ENCODE assay signal across 1 cellular context in genomic region chr3:8635625-8636024, GRCh38.
TF ChIP-seq lines count a peak whose summit lies in the region.

No MANE protein-coding gene starts in this region.

TF ChIP-seq in H1, 55 proteins besides CTCF, POLR2A, EP300 and RAD21:
- TF ChIP-seq SIRT6 (IDR thresholded peaks at IDR 0.05; ENCODE audit: low read length) (no peak), CHD1 (IDR thresholded peaks at IDR 0.05; ENCODE audit: low read depth, low read length) (no peak), SP4 (IDR thresholded peaks at IDR 0.05; ENCODE audit: low read length) (no peak), GABPA (IDR thresholded peaks at IDR 0.05; ENCODE audit: borderline replicate concordance, insufficient read depth, low read length) (no peak), TAF7 (optimal IDR thresholded peaks at IDR 0.05; ENCODE audit: borderline replicate concordance, low read depth, low read length) (no peak), CREB1 (IDR thresholded peaks at IDR 0.05) (no peak), CHD2 (IDR thresholded peaks at IDR 0.05; ENCODE audit: low read length) (no peak), MAX (IDR thresholded peaks at IDR 0.05) (no peak), PHF8 (conservative IDR thresholded peaks at IDR 0.05; ENCODE audit: low read depth, low read length) (no peak), NANOG (IDR thresholded peaks at IDR 0.05; ENCODE audit: insufficient read depth, low read depth, low read length, poor library complexity, severe bottlenecking) (no peak), POU5F1 (IDR thresholded peaks at IDR 0.05; ENCODE audit: low read depth, low read length) (no peak), BRCA1 (IDR thresholded peaks at IDR 0.05; ENCODE audit: low read depth, low read length) (no peak), ATF2 (IDR thresholded peaks at IDR 0.05; ENCODE audit: low read length) (no peak), BACH1 (IDR thresholded peaks at IDR 0.05; ENCODE audit: low read length) (no peak), SUZ12 (IDR thresholded peaks at IDR 0.05; ENCODE audit: low read length) (no peak), KDM5A (IDR thresholded peaks at IDR 0.05; ENCODE audit: low read length) (no peak), NRF1 (IDR thresholded peaks at IDR 0.05; ENCODE audit: low read depth, low read length) (no peak), JUN (IDR thresholded peaks at IDR 0.05; ENCODE audit: low read depth, low read length) (no peak)
TF ChIP-seq in H1: peak in this region for 0.
